ENCODE assay signal across 14 cellular contexts in the genomic region with DNA sequence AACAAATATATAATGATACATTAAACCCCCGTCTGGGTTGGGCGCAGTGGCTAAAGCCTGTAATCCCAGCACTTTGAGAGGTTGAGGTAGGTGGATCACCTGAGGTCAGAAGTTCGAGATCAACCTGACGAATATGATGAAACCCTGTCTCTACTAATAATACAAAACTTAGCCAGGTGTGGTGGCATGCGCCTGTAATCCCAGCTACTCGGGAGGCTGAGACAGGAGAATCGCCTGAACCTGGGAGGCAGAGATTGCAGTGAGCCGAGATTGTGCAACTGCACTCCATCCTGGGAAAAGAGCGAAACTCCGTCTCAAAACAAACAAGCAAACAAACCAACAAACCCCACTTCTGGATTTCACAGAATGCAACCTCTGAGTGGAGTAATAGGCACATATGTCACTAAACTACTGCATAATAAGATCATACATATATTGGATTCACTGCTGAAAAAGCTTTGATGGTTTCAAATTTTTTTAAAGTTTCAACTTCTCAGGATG.
A peak's percentile ranks its signal among the peaks of the same experiment; 100 is the strongest.
DNase-seq lines count a peak whose midpoint lies in the region; ATAC-seq and TF ChIP-seq lines count a peak whose summit lies in the region.
"Had no signal": no experiment of that assay in that cellular context is flagged by ENCODE, and none has a peak within 500 bp of the region (broad histone marks: within the 10 kb centered on the region; RNA-seq: fewer than 3 reads in every experiment).

No MANE protein-coding gene starts in this region.

- H3K4me3 Mint-ChIP-seq in CD8-positive, alpha-beta memory T cell, result no peak overlapping the region
- H3K4me3 Mint-ChIP-seq: B cell; CD4-positive, alpha-beta T cell; H9 had no signal

- POLR2A ChIA-PET in PC-3 (lab: Charles Lee; ENCODE audit: unreplicated experiment), result no interaction called here
- POLR2A ChIA-PET in CD8-positive, alpha-beta memory T cell (lab: Charles Lee), result no interaction called here

- no peak overlapping the region for H3K27ac ChIP-seq in ACC112 (ENCODE audit: low read depth, low read length)
- H3K27ac ChIP-seq in KMS-11, result no peak overlapping the region
- H3K27ac ChIP-seq in PC-3 (ENCODE audit: low read length), result no peak overlapping the region
- no peak overlapping the region for H3K27ac ChIP-seq in fibroblast of lung (ENCODE audit: insufficient read depth, low read length)
- no peak overlapping the region for H3K27ac ChIP-seq in CD8-positive, alpha-beta memory T cell (ENCODE audit: low read depth, low read length)

- H4K20me1 ChIP-seq in KMS-11 (ENCODE audit: insufficient read depth), result no peaks in the 10 kb centered on the region
- no peaks in the 10 kb centered on the region for H4K20me1 ChIP-seq in PC-3 (ENCODE audit: low read length)
- H4K20me1 ChIP-seq in fibroblast of lung (ENCODE audit: control insufficient read depth, extremely low read depth, insufficient read depth, low read length), result no peaks in the 10 kb centered on the region

- no peak overlapping the region for H3K27ac Mint-ChIP-seq in CD8-positive, alpha-beta memory T cell
- H3K27ac Mint-ChIP-seq: B cell; CD4-positive, alpha-beta T cell; H9 had no signal

- H3K4me1 ChIP-seq in ACC112 (ENCODE audit: control insufficient read depth, insufficient read depth, low read length, unreplicated experiment), result no peaks in the 10 kb centered on the region
- no peaks in the 10 kb centered on the region for H3K4me1 ChIP-seq in KMS-11 (ENCODE audit: low read depth, poor library complexity, severe bottlenecking)
- H3K4me1 ChIP-seq in PC-3 (ENCODE audit: insufficient read depth, low read length), result no peaks in the 10 kb centered on the region
- no peaks in the 10 kb centered on the region for H3K4me1 ChIP-seq in fibroblast of lung (ENCODE audit: control insufficient read depth, extremely low read depth, insufficient read depth, low read length)
- H3K4me1 ChIP-seq in CD8-positive, alpha-beta memory T cell (ENCODE audit: insufficient read depth, low read length), result no peaks in the 10 kb centered on the region

- no peak for ATAC-seq in PC-3
- ATAC-seq in left ventricle myocardium superior, result no peak
- ATAC-seq in Right ventricle myocardium superior (ENCODE audit: poor library complexity), result no peak

- TF ChIP-seq CTCF in KMS-11 (conservative IDR thresholded peaks at IDR 0.05; ENCODE audit: low read depth, low read length) (no peak), PC-3 (conservative IDR thresholded peaks at IDR 0.05; ENCODE audit: low read depth, low read length) (no peak), fibroblast of lung (conservative IDR thresholded peaks at IDR 0.05 in 1 of 2, IDR thresholded peaks at IDR 0.05 in 1 of 2; ENCODE audit: low read depth in 1 of 2, low read length in 2 of 2) (no peak)

- H3K9me2 ChIP-seq in PC-3 (replicated peaks; ENCODE audit: low read length), result no peaks in the 10 kb centered on the region

- H2AFZ ChIP-seq in ACC112 (ENCODE audit: low read length, unreplicated experiment), result peak overlapping the region; percentile 61
- no peak overlapping the region for H2AFZ ChIP-seq in KMS-11 (ENCODE audit: low read depth)
- H2AFZ ChIP-seq in PC-3 (ENCODE audit: low read length), result peak overlapping the region; percentile 51
- H2AFZ ChIP-seq in fibroblast of lung (ENCODE audit: low read length), result peak overlapping the region; percentile 41

- H3K9me3 Mint-ChIP-seq in CD8-positive, alpha-beta memory T cell, result peaks cover 3 to 11% (median 7%) of the 10 kb centered on the region in 5 donors
- H3K9me3 Mint-ChIP-seq: H9 had no signal

- DNase-seq in PC-3 (no peak), fibroblast of lung (ENCODE audit: low read depth in 2 of 2) (no peak), left ventricle myocardium superior (no peak), Right ventricle myocardium superior (no peak)
- DNase-seq in CD8-positive, alpha-beta memory T cell, result no peak
- DNase-seq: C1 segment of cervical spinal cord; CD4-positive, alpha-beta T cell; DMS79; EL; GOT3; H9 had no signal

- H3K4me1 Mint-ChIP-seq in CD8-positive, alpha-beta memory T cell, result no peaks in the 10 kb centered on the region
- H3K4me1 Mint-ChIP-seq: B cell had no signal

- H3K27me3 ChIP-seq in ACC112 (ENCODE audit: insufficient read depth, low read length), result no peaks in the 10 kb centered on the region
- no peaks in the 10 kb centered on the region for H3K27me3 ChIP-seq in KMS-11 (ENCODE audit: insufficient read depth, low read depth)
- H3K27me3 ChIP-seq in PC-3 (ENCODE audit: low read length), result no peaks in the 10 kb centered on the region
- H3K27me3 ChIP-seq in fibroblast of lung (ENCODE audit: control insufficient read depth, insufficient read depth, low read length), result no peaks in the 10 kb centered on the region
- no peaks in the 10 kb centered on the region for H3K27me3 ChIP-seq in CD8-positive, alpha-beta memory T cell (ENCODE audit: insufficient read depth, low read length, poor library complexity, severe bottlenecking)

- intact Hi-C loops in PC-3 (cut with micrococcal nuclease), result no loop called here
- intact Hi-C loops in left ventricle myocardium superior (cut with micrococcal nuclease), result no loop called here
- intact Hi-C loops in Right ventricle myocardium superior (cut with DNase I), result no loop called here

- H3K4me2 ChIP-seq in KMS-11 (peak overlapping the region; percentile 10; the same call in 1 of the 2 replicates), PC-3 (ENCODE audit: low read length) (peak overlapping the region; percentile 44; the same call in 1 of the 2 replicates), fibroblast of lung (ENCODE audit: extremely low read depth, insufficient read depth, low read length) (no peak overlapping the region)

- no peaks in the 10 kb centered on the region for H3K36me3 Mint-ChIP-seq in CD8-positive, alpha-beta memory T cell

- H3K9me3 ChIP-seq in PC-3 (ENCODE audit: low read length) (no peaks in the 10 kb centered on the region), fibroblast of lung (ENCODE audit: control insufficient read depth, insufficient read depth, low read depth, low read length) (no peaks in the 10 kb centered on the region)
- H3K9me3 ChIP-seq in CD8-positive, alpha-beta memory T cell (ENCODE audit: low read length), result no peaks in the 10 kb centered on the region

- no TSS peak for BruUV-seq in PC-3 (replicated peaks; lab: Mats Ljungman, UMichigan)

- CTCF ChIA-PET in PC-3 (lab: Charles Lee), result no interaction called here
- CTCF ChIA-PET in CD8-positive, alpha-beta memory T cell (lab: Charles Lee), result no interaction called here

- H3K27me3 Mint-ChIP-seq in CD8-positive, alpha-beta memory T cell, result no peaks in the 10 kb centered on the region
- H3K27me3 Mint-ChIP-seq: B cell; CD4-positive, alpha-beta T cell had no signal

- H3K9ac ChIP-seq in KMS-11 (no peak overlapping the region), PC-3 (ENCODE audit: low read length) (no peak overlapping the region), fibroblast of lung (ENCODE audit: insufficient read depth, low read length) (no peak overlapping the region)

- no peaks in the 10 kb centered on the region for H3K36me3 ChIP-seq in ACC112 (ENCODE audit: insufficient read depth, low read length)
- no peaks in the 10 kb centered on the region for H3K36me3 ChIP-seq in KMS-11 (ENCODE audit: insufficient read depth)
- no peaks in the 10 kb centered on the region for H3K36me3 ChIP-seq in PC-3 (ENCODE audit: low read depth, low read length)
- H3K36me3 ChIP-seq in fibroblast of lung (ENCODE audit: control insufficient read depth, insufficient read depth, low read length), result no peaks in the 10 kb centered on the region
- no peaks in the 10 kb centered on the region for H3K36me3 ChIP-seq in CD8-positive, alpha-beta memory T cell (ENCODE audit: insufficient read depth, low read length)

- H3K79me2 ChIP-seq in ACC112 (ENCODE audit: control insufficient read depth, insufficient read depth, low read length, unreplicated experiment), result no peaks in the 10 kb centered on the region
- H3K79me2 ChIP-seq in KMS-11 (ENCODE audit: insufficient read depth, low read depth), result no peaks in the 10 kb centered on the region
- H3K79me2 ChIP-seq in PC-3 (ENCODE audit: low read length), result no peaks in the 10 kb centered on the region
- H3K79me2 ChIP-seq in fibroblast of lung (ENCODE audit: control insufficient read depth, insufficient read depth, low read length), result no peaks in the 10 kb centered on the region

- H3K4me3 ChIP-seq in ACC112 (ENCODE audit: low read depth, low read length) (peak overlapping the region; percentile 32; the same call in 1 of the 2 replicates), KMS-11 (IDR thresholded peaks at IDR 0.05; ENCODE audit: insufficient read depth, low read depth, low read length) (no peak overlapping the region), PC-3 (ENCODE audit: low read length) (peak overlapping the region; percentile 45; the same call in 1 of the 2 replicates), fibroblast of lung (replicated peaks in 1 of 4; ENCODE audit: control extremely low read depth in 1 of 4, insufficient read depth in 1 of 4, low read depth in 3 of 4, low read length in 4 of 4) (no peak overlapping the region)
- H3K4me3 ChIP-seq in CD8-positive, alpha-beta memory T cell (ENCODE audit: low read length), result no peak overlapping the region

- H3F3A ChIP-seq in PC-3 (ENCODE audit: low read length, unreplicated experiment), result no peaks in the 10 kb centered on the region

Comparison
In these comparisons a context has a peak if more than half of its experiments do, and no peak if none do; other contexts are left out.
1. H3K4me3 ChIP-seq: peak in ACC112 (single experiment) and PC-3 (single experiment); none in KMS-11 (single experiment), fibroblast of lung (0 of 4) and CD8-positive, alpha-beta memory T cell (single experiment).